Comparison of ENCODE assay signal across 8 cellular contexts in the genomic region with DNA sequence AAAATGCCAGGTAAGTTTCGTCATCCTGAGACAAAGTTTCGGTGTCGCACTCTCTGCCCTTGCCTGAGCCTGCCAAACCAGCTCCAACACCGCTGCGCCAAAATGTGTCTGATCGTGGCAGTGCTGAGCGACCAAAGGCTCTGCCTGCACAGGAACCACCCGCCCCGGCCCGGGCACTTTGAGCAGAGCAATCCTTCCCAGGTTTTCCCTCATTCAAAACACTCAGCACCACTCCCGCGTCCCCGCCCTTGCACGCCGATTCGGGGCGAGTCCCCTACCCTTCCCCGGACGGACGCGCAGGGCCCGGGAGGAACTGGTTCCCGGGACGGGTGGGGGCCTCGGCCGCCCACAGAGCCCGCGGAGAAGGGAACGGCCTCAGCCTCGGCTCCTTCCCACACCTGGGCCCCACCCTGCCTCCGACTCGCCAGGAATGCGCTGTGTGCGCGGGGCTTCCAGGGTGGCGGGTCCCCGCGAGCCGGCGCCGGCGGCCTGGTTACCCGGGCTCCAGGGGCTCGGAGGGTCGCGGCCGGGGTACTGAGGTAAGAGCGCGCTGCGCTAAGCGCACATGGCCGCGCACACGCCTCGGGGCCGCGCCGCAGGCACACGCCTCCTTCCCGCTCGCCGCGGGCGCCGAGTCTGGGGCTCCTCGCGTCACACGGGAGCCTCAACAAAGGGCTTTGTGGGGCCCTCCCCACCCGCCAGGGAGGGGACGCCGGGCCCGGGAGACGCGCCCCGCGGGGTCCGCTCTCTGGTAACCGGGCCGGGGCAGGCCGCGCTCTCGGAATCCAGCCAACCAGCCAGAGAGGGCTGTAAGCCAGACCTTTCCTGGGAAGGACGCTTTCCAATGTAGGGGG. TPM values are rescaled to one million over a fixed set of nuclear protein-coding genes. Genes with fewer than 3 reads are reported as not detected.
A peak's percentile ranks its signal among the peaks of the same experiment; 100 is the strongest.
DNase-seq lines count a peak whose midpoint lies in the region; ATAC-seq, FAIRE-seq and TF ChIP-seq lines count a peak whose summit lies in the region.

A gene with protein sequence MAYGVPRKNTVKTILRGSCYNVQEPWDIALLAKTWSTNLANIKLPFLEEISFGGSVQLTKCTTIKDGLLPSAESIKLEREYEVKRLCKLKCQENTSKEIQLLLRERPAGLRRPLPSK (minus strand): TSS at position 638 of the 854 bp plus-strand sequence. CDS start 902 bp downstream, outside the sequence.

- H3K4me1 Mint-ChIP-seq in Calu3 (ENCODE audit: low read depth, unreplicated experiment) = no peaks in the 10 kb centered on the region

- intact Hi-C loops in Calu3 (cut with micrococcal nuclease; ENCODE audit: unreplicated experiment) (loop anchor here (10.0 kb wide), 2 partner anchors 57 to 127 kb away; no protein-coding TSS in a partner anchor), left ventricle myocardium superior (cut with micrococcal nuclease) (no loop called here), pancreas (cut with DNase I) (loop anchor here in 1 of 3 donors (10.0 kb wide), 1 partner anchor 397 kb away; no protein-coding TSS in a partner anchor)

- under 1% methylated on average over 83 of the region's 83 CpGs for WGBS in HUES64
- 1% methylated on average over 75 to 83 of the region's 83 CpGs for WGBS in pancreas, 2 donors

- no peaks in the 10 kb centered on the region for H3K27me3 Mint-ChIP-seq in Calu3 (ENCODE audit: unreplicated experiment)

- H3K27ac ChIP-seq in HUES64 (ENCODE audit: low read depth, low read length) = peak within 1 kb of the TSS; percentile 84
- peak within 1 kb of the TSS; percentile 72 to 96 (median 92) for H3K27ac ChIP-seq in pancreas

- H3K4me3 ChIP-seq in HUES64 (ENCODE audit: low read length) (peak within 1 kb of the TSS; percentile 74), pancreas (peak within 1 kb of the TSS; percentile 55 to 87 (median 85))

- DNase-seq in Calu3 (peak; percentile 79), RPMI8226 (peak; percentile 70), amygdala (lab: John Stamatoyannopoulos, UW) (peak in 51 of 56 donors; percentile 2 to 75 (median 44)), left ventricle myocardium superior (peak; percentile 71), pancreas (peak; percentile 78 to 89 (median 82))

- H3K9me3 ChIP-seq in HUES64 (ENCODE audit: insufficient read depth, low read depth, low read length) = no peaks in the 10 kb centered on the region
- no peaks in the 10 kb centered on the region for H3K9me3 ChIP-seq in pancreas

- CTCF ChIA-PET in Calu3 (lab: Charles Lee) = interaction anchor here (0.6 to 1.0 kb wide), 4 partner anchors 75 to 1412 kb away, joined by 3 to 4 read pairs (median 3); no protein-coding TSS in a partner anchor

- H3K9me3 Mint-ChIP-seq in Calu3 (ENCODE audit: low read depth, unreplicated experiment) = no peaks in the 10 kb centered on the region

- H3K4me1 ChIP-seq in HUES64 (ENCODE audit: insufficient read depth, low read length) = peaks cover 15% of the 10 kb centered on the region; the same call in 1 of the 2 replicates
- peaks cover 0 to 6% (median 0%) of the 10 kb centered on the region in 3 donors for H3K4me1 ChIP-seq in pancreas

- H3K27me3 ChIP-seq in HUES64 (ENCODE audit: insufficient read depth, low read length) (peaks cover 11% of the 10 kb centered on the region; the same call in 1 of the 2 replicates), pancreas (no peaks in the 10 kb centered on the region)

- ATAC-seq in GM21390 (IDR thresholded peaks at IDR 0.05; ENCODE audit: unreplicated experiment) = peak; percentile 65
- peak; percentile 87 for ATAC-seq in left ventricle myocardium superior
- peak; percentile 85 to 92 (median 89) for ATAC-seq in pancreas
- no peak for ATAC-seq in HG03469 (IDR thresholded peaks at IDR 0.05; ENCODE audit: unreplicated experiment)

- peaks cover 15% of the 10 kb centered on the region for H3K36me3 Mint-ChIP-seq in Calu3 (ENCODE audit: insufficient read depth, unreplicated experiment)

- peak within 1 kb of the TSS; percentile 91 for H3K9ac ChIP-seq in HUES64 (ENCODE audit: low read depth, low read length)

- H3K36me3 ChIP-seq in HUES64 (ENCODE audit: insufficient read depth, low read length) (no peaks in the 10 kb centered on the region), pancreas (no peaks in the 10 kb centered on the region)

- H3K4me3 Mint-ChIP-seq in Calu3 (ENCODE audit: low read depth, unreplicated experiment) = peak within 1 kb of the TSS; percentile 70

- no TSS peak for BruUV-seq in Calu3 (replicated peaks; lab: Mats Ljungman, UMichigan)

- TF ChIP-seq CTCF in Calu3 (IDR thresholded peaks at IDR 0.05; ENCODE audit: unreplicated experiment) = no peak
- no peak for TF ChIP-seq CTCF in pancreas (IDR thresholded peaks at IDR 0.05)

- peak within 1 kb of the TSS; percentile 82 for H3K27ac Mint-ChIP-seq in Calu3 (ENCODE audit: unreplicated experiment)

- no peak for FAIRE-seq in pancreas (lab: Jason Lieb, UNC)

RNA-seq across cellular contexts. Expression of the gene that starts here (rescaled TPM):
- total RNA-seq in Calu3 (2022) (1.7 and 1.9 TPM in 2 replicates), left ventricle myocardium superior (1.1 TPM), pancreas (under 1 TPM in 5 of 6 donors, not detected in 1; 0.35 to 0.88 (median 0.64) TPM)
- polyA plus RNA-seq in HUES64 (2013, experiment 1 of 2) = 1.3 TPM
- polyA plus RNA-seq in HUES64 (2013, experiment 2 of 2) = 2.2 TPM
- polyA plus RNA-seq in pancreas = under 1 TPM; 0.65 to 0.87 TPM

Comparison
In these comparisons a context has a peak if more than half of its experiments do, and no peak if none do; other contexts are left out.
1. Peak in DNase-seq, ATAC-seq, H3K4me3 ChIP-seq and H3K27ac ChIP-seq in pancreas; RNA of the gene not detected or under 1 TPM.